In genomic region chr2:230416061-230416721, GRCh38 we compare ENCODE assay signal across 8 cellular contexts. TPM values are rescaled to one million over a fixed set of nuclear protein-coding genes. Genes with fewer than 3 reads are reported as not detected.
A peak's percentile ranks its signal among the peaks of the same experiment; 100 is the strongest.
DNase-seq lines count a peak whose midpoint lies in the region; ATAC-seq and TF ChIP-seq lines count a peak whose summit lies in the region.

SP100 (plus strand) TSS chr2:230416201; CDS start chr2:230416297, 96 bp downstream.

- H3K4me1 ChIP-seq in left ventricle myocardium inferior, result peaks cover 73% of the 10 kb centered on the region

- peak within 1 kb of the TSS; percentile 97 for H3K4me3 Mint-ChIP-seq in activated naive CD4-positive, alpha-beta T cell treated with anti-CD3 and anti-CD28 coated beads, Interleukin-2, amount 50 U/mL, for 24 hours

- H3K27ac ChIP-seq in left ventricle myocardium inferior (replicated peaks), result peak within 1 kb of the TSS; percentile 94

- no peaks in the 10 kb centered on the region for H3K9me3 Mint-ChIP-seq in activated naive CD4-positive, alpha-beta T cell treated with anti-CD3 and anti-CD28 coated beads, Interleukin-2, amount 50 U/mL, for 24 hours

- peak within 1 kb of the TSS; percentile 98 for H3K27ac Mint-ChIP-seq in activated naive CD4-positive, alpha-beta T cell treated with anti-CD3 and anti-CD28 coated beads, Interleukin-2, amount 50 U/mL, for 24 hours

- H3K4me3 ChIP-seq in left ventricle myocardium inferior, result peak within 1 kb of the TSS; percentile 68

- TF ChIP-seq CTCF in left ventricle myocardium inferior (IDR thresholded peaks at IDR 0.05; ENCODE audit: borderline replicate concordance), result no peak

- H3K4me1 Mint-ChIP-seq in activated naive CD4-positive, alpha-beta T cell treated with anti-CD3 and anti-CD28 coated beads, Interleukin-2, amount 50 U/mL, for 24 hours, result peaks cover 80% of the 10 kb centered on the region

- DNase-seq in AG08395 (ENCODE audit: low spot score) (peak; percentile 75), SKM-1 treated with dmso at 0.1 percent for 144 hours (lab: John Stamatoyannopoulos, UW; ENCODE audit: unreplicated experiment) (peak; percentile 78), left ventricle myocardium inferior (peak; percentile 74), smooth muscle cell of the brain vasculature (ENCODE audit: low read depth, low spot score) (peak; percentile 63), NCI-H82 treated with DMSO at 0.1 percent for 48 hours (lab: John Stamatoyannopoulos, UW; ENCODE audit: unreplicated experiment) (no peak)

- ATAC-seq in GM19035 (IDR thresholded peaks at IDR 0.05; ENCODE audit: unreplicated experiment) (peak; percentile 71), HG03342 (IDR thresholded peaks at IDR 0.05; ENCODE audit: unreplicated experiment) (peak; percentile 81)

- no peaks in the 10 kb centered on the region for H3K27me3 ChIP-seq in left ventricle myocardium inferior (ENCODE audit: low read depth)

- no peaks in the 10 kb centered on the region for H3K27me3 Mint-ChIP-seq in activated naive CD4-positive, alpha-beta T cell treated with anti-CD3 and anti-CD28 coated beads, Interleukin-2, amount 50 U/mL, for 24 hours

- H3K9me3 ChIP-seq in left ventricle myocardium inferior (replicated peaks), result no peaks in the 10 kb centered on the region

- H3K36me3 Mint-ChIP-seq in activated naive CD4-positive, alpha-beta T cell treated with anti-CD3 and anti-CD28 coated beads, Interleukin-2, amount 50 U/mL, for 24 hours, result peaks cover 16% of the 10 kb centered on the region

- H3K36me3 ChIP-seq in left ventricle myocardium inferior, result no peaks in the 10 kb centered on the region

- intact Hi-C loops in left ventricle myocardium inferior (cut with micrococcal nuclease), result no loop called here

RNA-seq across cellular contexts. Expression of gene SP100, which starts in this region (rescaled TPM):
- 76.9 TPM for total RNA-seq in left ventricle myocardium inferior
